30 cellular contexts compared by ENCODE assay signal in the genomic region with DNA sequence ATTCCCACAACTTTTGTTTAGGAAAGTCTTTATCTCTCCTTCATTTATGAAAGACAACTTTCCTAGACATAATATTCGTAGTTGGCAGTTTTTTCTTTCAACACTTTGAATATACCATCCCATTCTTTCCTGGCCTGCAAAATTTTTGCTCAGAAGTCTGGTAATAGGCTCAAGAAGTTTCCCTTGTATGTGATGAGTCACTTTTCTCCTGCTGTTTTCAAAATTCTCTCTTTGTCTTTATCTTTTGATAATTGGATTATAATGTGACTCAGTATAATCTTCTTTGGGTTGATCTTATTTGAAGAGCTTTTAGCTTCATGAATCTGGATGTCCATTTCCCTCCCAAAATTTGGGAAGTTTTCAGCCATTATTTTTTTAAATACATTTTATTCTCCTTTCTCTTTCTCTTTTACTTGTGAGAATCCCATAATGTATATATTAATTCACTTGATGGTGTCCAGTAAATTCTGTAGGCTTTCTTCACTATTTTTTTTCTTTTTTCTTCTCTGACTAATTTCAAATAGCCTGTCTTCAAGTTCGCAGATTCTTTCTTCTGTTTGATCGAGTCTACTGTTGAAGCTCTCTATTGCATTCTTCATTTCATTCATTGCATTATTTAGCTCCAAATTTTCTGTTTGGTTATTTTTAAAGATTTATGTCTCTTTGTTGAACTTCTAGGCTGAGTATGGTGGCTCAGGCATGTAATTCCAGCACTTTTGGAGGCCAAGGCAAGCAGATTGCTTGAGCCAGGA.
"Had no signal": no experiment of that assay in that cellular context is flagged by ENCODE, and none has a peak within 500 bp of the region (broad histone marks: within the 10 kb centered on the region; RNA-seq: fewer than 3 reads in every experiment).

No MANE protein-coding gene starts in this region.

- ATAC-seq: heart right ventricle; left ventricle myocardium superior; lower lobe of right lung; naive thymus-derived CD8-positive, alpha-beta T cell; psoas muscle; right cardiac atrium; stimulated activated memory B cell treated with anti-CD40 and anti-IgM and Interleukin-4, amounts not matched to agents 10 μg/mL and 1 μg/mL and 100 μg/mL, for 72 hours; stimulated activated naive CD8-positive, alpha-beta T cell treated with anti-CD3 and anti-CD28 coated beads, Interleukin-15, Interleukin-2, amounts not matched to agents 100 U/mL and 50 U/mL, for 24 hours had no signal

- H3K9me3 ChIP-seq: testis had no signal

- H3K4me1 Mint-ChIP-seq: immature natural killer cell; nephron progenitor cell; stimulated activated memory B cell treated with anti-CD40 and anti-IgM and Interleukin-4, amounts not matched to agents 10 μg/mL and 1 μg/mL and 100 μg/mL, for 72 hours had no signal

- H3K4me3 Mint-ChIP-seq: immature natural killer cell; naive thymus-derived CD8-positive, alpha-beta T cell; nephron progenitor cell; stimulated activated memory B cell treated with anti-CD40 and anti-IgM and Interleukin-4, amounts not matched to agents 10 μg/mL and 1 μg/mL and 100 μg/mL, for 72 hours; type B pancreatic cell had no signal

- H3K27me3 ChIP-seq: esophagus squamous epithelium, heart right ventricle, ovary, testis, tibial artery had no signal

- H3K27ac Mint-ChIP-seq: immature natural killer cell; naive thymus-derived CD8-positive, alpha-beta T cell; nephron progenitor cell; stimulated activated memory B cell treated with anti-CD40 and anti-IgM and Interleukin-4, amounts not matched to agents 10 μg/mL and 1 μg/mL and 100 μg/mL, for 72 hours; type B pancreatic cell had no signal

- FAIRE-seq: endometrium, keratinocyte had no signal

- H3K27me3 Mint-ChIP-seq: type B pancreatic cell had no signal

- H3K4me3 ChIP-seq: coronary artery, esophagus squamous epithelium, heart right ventricle, lower lobe of right lung, ovary, psoas muscle, skin epidermis, spleen, testis, tibial artery had no signal

- H3K36me3 ChIP-seq: esophagus squamous epithelium, heart right ventricle, lower lobe of right lung, ovary, spleen, tibial artery had no signal

- H3K4me1 ChIP-seq: heart right ventricle, lower lobe of right lung, psoas muscle, testis, tibial artery had no signal

- DNase-seq: dermis blood vessel endothelial cell; effector memory CD4-positive, alpha-beta T cell; erythroblast; esophagus squamous epithelium; foreskin melanocyte; glutamatergic neuron; heart right ventricle; hippocampal formation; immature natural killer cell; left ventricle myocardium superior; lower lobe of right lung; naive thymus-derived CD8-positive, alpha-beta T cell; nephron progenitor cell; nucleus accumbens; ovary; posterior cingulate gyrus; psoas muscle; right cardiac atrium; spleen; stimulated activated CD4-positive, alpha-beta T cell treated with anti-CD3 and anti-CD28 coated beads, Interleukin-4, amount 100 ng/mL, for 4 hours; stimulated activated naive CD8-positive, alpha-beta T cell treated with anti-CD3 and anti-CD28 coated beads, Interleukin-15, Interleukin-2, amounts not matched to agents 100 U/mL and 50 U/mL, for 24 hours; substantia nigra; testis; tibial artery had no signal

- H3K27ac ChIP-seq: coronary artery, esophagus squamous epithelium, heart right ventricle, lower lobe of right lung, ovary, psoas muscle, spleen, testis, tibial artery had no signal
